19 cellular contexts compared by ENCODE assay signal in genomic region chr6:81624443-81624842, GRCh38.
DNase-seq lines count a peak whose midpoint lies in the region; ATAC-seq and TF ChIP-seq lines count a peak whose summit lies in the region.
"Had no signal": no experiment of that assay in that cellular context is flagged by ENCODE, and none has a peak within 500 bp of the region (broad histone marks: within the 10 kb centered on the region; RNA-seq: fewer than 3 reads in every experiment).

No MANE protein-coding gene starts in this region.

- DNase-seq in AG10803 (ENCODE audit: low read depth), result peak; percentile 37
- DNase-seq in HFFc6, result peak; percentile 28
- DNase-seq in brain microvascular endothelial cell, result peak; percentile 6
- peak; percentile 57 for DNase-seq in iris pigment epithelial cell (ENCODE audit: low read depth)
- DNase-seq in activated effector memory CD4-positive, alpha-beta T cell treated with Interleukin-2 at 50 U/mL for 16 hours, result no peak
- no peak for DNase-seq in left cardiac atrium
- DNase-seq: AML-193; BE2C; CD4-positive, alpha-beta T cell; CD8-positive, alpha-beta memory T cell; DMS 273 treated with DMSO at 0.1 percent for 48 hours; DMS79; GM23248; H7; HCEC 1CT had no signal

- H3K4me3 ChIP-seq in AG10803 (ENCODE audit: low read length) (no peak overlapping the region), brain microvascular endothelial cell (ENCODE audit: low read depth, low read length) (no peak overlapping the region)
- H3K4me3 ChIP-seq: BLaER1 treated with 17β-estradiol and CSF1 and Interleukin-3, amounts not matched to agents 10 nM and 100 nM; GM23248 had no signal

- H3K27ac Mint-ChIP-seq in HFFc6, result 0 out of 2 replicates have a peak overlapping the region, but pooled peaks have one; percentile 32
- H3K27ac Mint-ChIP-seq: CD14-positive monocyte; CD4-positive, alpha-beta T cell; CD8-positive, alpha-beta memory T cell had no signal

- H3K27me3 Mint-ChIP-seq in HFFc6 (ENCODE audit: insufficient read depth), result no peaks in the 10 kb centered on the region; the same call in 1 of the 2 replicates
- H3K27me3 Mint-ChIP-seq: CD4-positive, alpha-beta T cell; CD8-positive, alpha-beta memory T cell had no signal

- H3K4me3 Mint-ChIP-seq in HFFc6, result peak overlapping the region; percentile 23; the same call in 1 of the 2 replicates
- H3K4me3 Mint-ChIP-seq: CD14-positive monocyte; CD4-positive, alpha-beta T cell; CD8-positive, alpha-beta memory T cell had no signal

- intact Hi-C loops in left cardiac atrium (cut with DNase I), result no loop called here

- H3K36me3 ChIP-seq in brain microvascular endothelial cell (replicated peaks), result no peaks in the 10 kb centered on the region
- H3K36me3 ChIP-seq: BE2C; BLaER1 treated with 17β-estradiol and CSF1 and Interleukin-3, amounts not matched to agents 10 nM and 100 nM had no signal

- TF ChIP-seq CTCF in AG10803 (conservative IDR thresholded peaks at IDR 0.05; ENCODE audit: low read length), result no peak
- no peak for TF ChIP-seq CTCF in HFFc6 (IDR thresholded peaks at IDR 0.05)
- no peak for TF ChIP-seq CTCF in brain microvascular endothelial cell (IDR thresholded peaks at IDR 0.05; ENCODE audit: low read depth, low read length, missing control alignments)

- in situ Hi-C loops in brain microvascular endothelial cell (cut with HindIII; ENCODE audit: low pct_ligation_motif_present, low sequenced_read_pairs), result no loop called here

- H3K27me3 ChIP-seq in brain microvascular endothelial cell (replicated peaks), result no peaks in the 10 kb centered on the region
- H3K27me3 ChIP-seq: BE2C; BLaER1 treated with 17β-estradiol and CSF1 and Interleukin-3, amounts not matched to agents 10 nM and 100 nM had no signal

- ATAC-seq in GM21447 (IDR thresholded peaks at IDR 0.05; ENCODE audit: unreplicated experiment) (no peak), left cardiac atrium (no peak)

- H3K36me3 Mint-ChIP-seq in HFFc6 (ENCODE audit: low read depth), result peaks cover 4% of the 10 kb centered on the region
- H3K36me3 Mint-ChIP-seq: CD14-positive monocyte; CD8-positive, alpha-beta memory T cell had no signal

- H3K27ac ChIP-seq in brain microvascular endothelial cell, result no peak overlapping the region
- H3K27ac ChIP-seq: 22Rv1; BLaER1 treated with 17β-estradiol and CSF1 and Interleukin-3, amounts not matched to agents 10 nM and 100 nM; GM23248 had no signal

- peaks cover 4% of the 10 kb centered on the region; the same call in 1 of the 2 replicates for H3K9me3 Mint-ChIP-seq in HFFc6

- peaks cover 39% of the 10 kb centered on the region for H3K4me1 Mint-ChIP-seq in HFFc6 (ENCODE audit: low read depth)
- H3K4me1 Mint-ChIP-seq: CD14-positive monocyte; CD8-positive, alpha-beta memory T cell had no signal

Comparison
In these comparisons a context has a peak if more than half of its experiments do, and no peak if none do; other contexts are left out.
1. DNase-seq: peak in AG10803 (single experiment), HFFc6 (single experiment), brain microvascular endothelial cell (single experiment) and iris pigment epithelial cell (single experiment); none in activated effector memory CD4-positive, alpha-beta T cell treated with Interleukin-2 at 50 U/mL for 16 hours (single experiment) and left cardiac atrium (single experiment).